1 cellular context compared by ENCODE assay signal in the genomic region with DNA sequence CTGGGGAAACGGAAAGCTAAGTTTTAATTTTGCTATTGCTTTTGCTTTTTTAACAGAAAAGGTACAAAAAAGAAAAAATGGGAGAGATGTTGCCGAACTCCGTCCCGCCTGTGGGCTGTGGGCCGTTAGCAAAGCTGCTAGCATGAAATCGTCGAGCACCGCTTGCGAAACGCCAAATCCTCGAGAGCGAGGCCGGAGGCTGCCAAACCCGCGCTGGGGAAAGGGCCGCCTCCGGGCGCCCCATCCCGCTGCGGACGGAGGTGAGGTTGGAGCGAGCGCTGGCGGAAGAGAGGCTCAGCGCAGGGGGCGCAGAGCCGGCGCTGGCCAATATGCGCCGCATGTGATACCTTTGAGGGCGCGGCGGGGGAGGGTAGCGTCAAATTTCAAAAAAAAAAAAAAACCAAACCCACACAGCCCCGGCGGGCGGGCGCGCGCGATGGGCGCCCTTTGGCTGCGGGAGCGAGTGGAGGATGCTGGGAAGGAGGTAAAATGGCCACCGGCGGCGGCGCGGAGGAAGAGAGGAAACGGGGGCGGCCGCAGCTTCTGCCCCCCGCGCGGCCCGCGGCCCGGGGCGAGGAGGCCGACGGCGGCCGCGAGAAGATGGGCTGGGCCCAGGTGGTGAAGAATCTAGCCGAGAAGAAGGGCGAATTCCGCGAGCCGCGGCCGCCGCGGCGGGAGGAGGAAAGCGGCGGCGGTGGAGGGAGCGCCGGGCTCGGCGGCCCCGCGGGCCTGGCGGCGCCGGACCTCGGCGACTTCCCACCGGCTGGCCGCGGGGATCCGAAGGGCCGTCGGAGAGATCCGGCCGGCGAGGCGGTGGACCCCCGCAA.
TF ChIP-seq lines count a peak whose summit lies in the region.

A gene with protein sequence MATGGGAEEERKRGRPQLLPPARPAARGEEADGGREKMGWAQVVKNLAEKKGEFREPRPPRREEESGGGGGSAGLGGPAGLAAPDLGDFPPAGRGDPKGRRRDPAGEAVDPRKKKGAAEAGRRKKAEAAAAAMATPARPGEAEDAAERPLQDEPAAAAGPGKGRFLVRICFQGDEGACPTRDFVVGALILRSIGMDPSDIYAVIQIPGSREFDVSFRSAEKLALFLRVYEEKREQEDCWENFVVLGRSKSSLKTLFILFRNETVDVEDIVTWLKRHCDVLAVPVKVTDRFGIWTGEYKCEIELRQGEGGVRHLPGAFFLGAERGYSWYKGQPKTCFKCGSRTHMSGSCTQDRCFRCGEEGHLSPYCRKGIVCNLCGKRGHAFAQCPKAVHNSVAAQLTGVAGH (plus strand): TSS at position 473 of the 827 bp plus-strand sequence. CDS start 17 bp downstream, at position 490.

TF ChIP-seq in HepG2, 621 proteins besides CTCF, POLR2A, EP300 and RAD21 (continued from another document and continues in another):
- TF ChIP-seq, protein P1, sequence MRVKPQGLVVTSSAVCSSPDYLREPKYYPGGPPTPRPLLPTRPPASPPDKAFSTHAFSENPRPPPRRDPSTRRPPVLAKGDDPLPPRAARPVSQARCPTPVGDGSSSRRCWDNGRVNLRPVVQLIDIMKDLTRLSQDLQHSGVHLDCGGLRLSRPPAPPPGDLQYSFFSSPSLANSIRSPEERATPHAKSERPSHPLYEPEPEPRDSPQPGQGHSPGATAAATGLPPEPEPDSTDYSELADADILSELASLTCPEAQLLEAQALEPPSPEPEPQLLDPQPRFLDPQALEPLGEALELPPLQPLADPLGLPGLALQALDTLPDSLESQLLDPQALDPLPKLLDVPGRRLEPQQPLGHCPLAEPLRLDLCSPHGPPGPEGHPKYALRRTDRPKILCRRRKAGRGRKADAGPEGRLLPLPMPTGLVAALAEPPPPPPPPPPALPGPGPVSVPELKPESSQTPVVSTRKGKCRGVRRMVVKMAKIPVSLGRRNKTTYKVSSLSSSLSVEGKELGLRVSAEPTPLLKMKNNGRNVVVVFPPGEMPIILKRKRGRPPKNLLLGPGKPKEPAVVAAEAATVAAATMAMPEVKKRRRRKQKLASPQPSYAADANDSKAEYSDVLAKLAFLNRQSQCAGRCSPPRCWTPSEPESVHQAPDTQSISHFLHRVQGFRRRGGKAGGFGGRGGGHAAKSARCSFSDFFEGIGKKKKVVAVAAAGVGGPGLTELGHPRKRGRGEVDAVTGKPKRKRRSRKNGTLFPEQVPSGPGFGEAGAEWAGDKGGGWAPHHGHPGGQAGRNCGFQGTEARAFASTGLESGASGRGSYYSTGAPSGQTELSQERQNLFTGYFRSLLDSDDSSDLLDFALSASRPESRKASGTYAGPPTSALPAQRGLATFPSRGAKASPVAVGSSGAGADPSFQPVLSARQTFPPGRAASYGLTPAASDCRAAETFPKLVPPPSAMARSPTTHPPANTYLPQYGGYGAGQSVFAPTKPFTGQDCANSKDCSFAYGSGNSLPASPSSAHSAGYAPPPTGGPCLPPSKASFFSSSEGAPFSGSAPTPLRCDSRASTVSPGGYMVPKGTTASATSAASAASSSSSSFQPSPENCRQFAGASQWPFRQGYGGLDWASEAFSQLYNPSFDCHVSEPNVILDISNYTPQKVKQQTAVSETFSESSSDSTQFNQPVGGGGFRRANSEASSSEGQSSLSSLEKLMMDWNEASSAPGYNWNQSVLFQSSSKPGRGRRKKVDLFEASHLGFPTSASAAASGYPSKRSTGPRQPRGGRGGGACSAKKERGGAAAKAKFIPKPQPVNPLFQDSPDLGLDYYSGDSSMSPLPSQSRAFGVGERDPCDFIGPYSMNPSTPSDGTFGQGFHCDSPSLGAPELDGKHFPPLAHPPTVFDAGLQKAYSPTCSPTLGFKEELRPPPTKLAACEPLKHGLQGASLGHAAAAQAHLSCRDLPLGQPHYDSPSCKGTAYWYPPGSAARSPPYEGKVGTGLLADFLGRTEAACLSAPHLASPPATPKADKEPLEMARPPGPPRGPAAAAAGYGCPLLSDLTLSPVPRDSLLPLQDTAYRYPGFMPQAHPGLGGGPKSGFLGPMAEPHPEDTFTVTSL (CRISPR knock-in tag; IDR thresholded peaks at IDR 0.05; ENCODE audit: borderline replicate concordance) = peak; percentile 93
- TF ChIP-seq ZNF615 (CRISPR knock-in tag; IDR thresholded peaks at IDR 0.05; ENCODE audit: borderline replicate concordance) = peak; percentile 90; the same call in 1 of the 2 replicates
- TF ChIP-seq ZNF354B (CRISPR knock-in tag; IDR thresholded peaks at IDR 0.05) = no peak; the same call in 1 of the 2 replicates
- no peak for TF ChIP-seq MAFK (conservative IDR thresholded peaks at IDR 0.05 in 1 of 2, IDR thresholded peaks at IDR 0.05 in 1 of 2; ENCODE audit: low read length in 2 of 2)
- TF ChIP-seq U2AF2 (IDR thresholded peaks at IDR 0.05; ENCODE audit: low read depth, low read length) = peak; percentile 88; the same call in 1 of the 2 replicates
- TF ChIP-seq, protein P2, sequence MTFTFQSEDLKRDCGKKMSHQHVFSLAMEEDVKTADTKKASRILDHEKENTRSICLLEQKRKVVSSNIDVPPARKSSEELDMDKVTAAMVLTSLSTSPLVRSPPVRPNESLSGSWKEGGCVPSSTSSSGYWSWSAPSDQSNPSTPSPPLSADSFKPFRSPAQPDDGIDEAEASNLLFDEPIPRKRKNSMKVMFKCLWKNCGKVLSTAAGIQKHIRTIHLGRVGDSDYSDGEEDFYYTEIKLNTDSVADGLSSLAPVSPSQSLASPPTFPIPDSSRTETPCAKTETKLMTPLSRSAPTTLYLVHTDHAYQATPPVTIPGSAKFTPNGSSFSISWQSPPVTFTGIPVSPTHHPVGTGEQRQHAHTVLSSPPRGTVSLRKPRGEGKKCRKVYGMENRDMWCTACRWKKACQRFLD (CRISPR knock-in tag; IDR thresholded peaks at IDR 0.05; ENCODE audit: borderline replicate concordance) = peak; percentile 96; the same call in 1 of the 2 replicates
- TF ChIP-seq, protein P3, sequence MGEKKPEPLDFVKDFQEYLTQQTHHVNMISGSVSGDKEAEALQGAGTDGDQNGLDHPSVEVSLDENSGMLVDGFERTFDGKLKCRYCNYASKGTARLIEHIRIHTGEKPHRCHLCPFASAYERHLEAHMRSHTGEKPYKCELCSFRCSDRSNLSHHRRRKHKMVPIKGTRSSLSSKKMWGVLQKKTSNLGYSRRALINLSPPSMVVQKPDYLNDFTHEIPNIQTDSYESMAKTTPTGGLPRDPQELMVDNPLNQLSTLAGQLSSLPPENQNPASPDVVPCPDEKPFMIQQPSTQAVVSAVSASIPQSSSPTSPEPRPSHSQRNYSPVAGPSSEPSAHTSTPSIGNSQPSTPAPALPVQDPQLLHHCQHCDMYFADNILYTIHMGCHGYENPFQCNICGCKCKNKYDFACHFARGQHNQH (CRISPR knock-in tag; IDR thresholded peaks at IDR 0.05) = peak; percentile 100
- TF ChIP-seq, protein P4, sequence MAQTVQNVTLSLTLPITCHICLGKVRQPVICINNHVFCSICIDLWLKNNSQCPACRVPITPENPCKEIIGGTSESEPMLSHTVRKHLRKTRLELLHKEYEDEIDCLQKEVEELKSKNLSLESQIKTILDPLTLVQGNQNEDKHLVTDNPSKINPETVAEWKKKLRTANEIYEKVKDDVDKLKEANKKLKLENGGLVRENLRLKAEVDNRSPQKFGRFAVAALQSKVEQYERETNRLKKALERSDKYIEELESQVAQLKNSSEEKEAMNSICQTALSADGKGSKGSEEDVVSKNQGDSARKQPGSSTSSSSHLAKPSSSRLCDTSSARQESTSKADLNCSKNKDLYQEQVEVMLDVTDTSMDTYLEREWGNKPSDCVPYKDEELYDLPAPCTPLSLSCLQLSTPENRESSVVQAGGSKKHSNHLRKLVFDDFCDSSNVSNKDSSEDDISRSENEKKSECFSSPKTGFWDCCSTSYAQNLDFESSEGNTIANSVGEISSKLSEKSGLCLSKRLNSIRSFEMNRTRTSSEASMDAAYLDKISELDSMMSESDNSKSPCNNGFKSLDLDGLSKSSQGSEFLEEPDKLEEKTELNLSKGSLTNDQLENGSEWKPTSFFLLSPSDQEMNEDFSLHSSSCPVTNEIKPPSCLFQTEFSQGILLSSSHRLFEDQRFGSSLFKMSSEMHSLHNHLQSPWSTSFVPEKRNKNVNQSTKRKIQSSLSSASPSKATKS (CRISPR knock-in tag; IDR thresholded peaks at IDR 0.05) = peak; percentile 98
- peak; percentile 94; the same call in 1 of the 2 replicates for TF ChIP-seq ZNF780A (CRISPR knock-in tag; IDR thresholded peaks at IDR 0.05)
- TF ChIP-seq SPEN (CRISPR knock-in tag; IDR thresholded peaks at IDR 0.05; ENCODE audit: low read depth) = peak; percentile 81; the same call in 1 of the 2 replicates
- TF ChIP-seq TEAD2 (CRISPR knock-in tag; IDR thresholded peaks at IDR 0.05) = peak; percentile 93; the same call in 1 of the 2 replicates
- TF ChIP-seq SNRNP70 (IDR thresholded peaks at IDR 0.05; ENCODE audit: low read depth, low read length) = 0 out of 2 replicates have a peak, but pooled peaks have one; percentile 79
- peak; percentile 87 for TF ChIP-seq ZNF329 (CRISPR knock-in tag; IDR thresholded peaks at IDR 0.05; ENCODE audit: low read depth)
- TF ChIP-seq ZNF670 (CRISPR knock-in tag; IDR thresholded peaks at IDR 0.05; ENCODE audit: borderline replicate concordance) = peak; percentile 100
- TF ChIP-seq, protein P5, sequence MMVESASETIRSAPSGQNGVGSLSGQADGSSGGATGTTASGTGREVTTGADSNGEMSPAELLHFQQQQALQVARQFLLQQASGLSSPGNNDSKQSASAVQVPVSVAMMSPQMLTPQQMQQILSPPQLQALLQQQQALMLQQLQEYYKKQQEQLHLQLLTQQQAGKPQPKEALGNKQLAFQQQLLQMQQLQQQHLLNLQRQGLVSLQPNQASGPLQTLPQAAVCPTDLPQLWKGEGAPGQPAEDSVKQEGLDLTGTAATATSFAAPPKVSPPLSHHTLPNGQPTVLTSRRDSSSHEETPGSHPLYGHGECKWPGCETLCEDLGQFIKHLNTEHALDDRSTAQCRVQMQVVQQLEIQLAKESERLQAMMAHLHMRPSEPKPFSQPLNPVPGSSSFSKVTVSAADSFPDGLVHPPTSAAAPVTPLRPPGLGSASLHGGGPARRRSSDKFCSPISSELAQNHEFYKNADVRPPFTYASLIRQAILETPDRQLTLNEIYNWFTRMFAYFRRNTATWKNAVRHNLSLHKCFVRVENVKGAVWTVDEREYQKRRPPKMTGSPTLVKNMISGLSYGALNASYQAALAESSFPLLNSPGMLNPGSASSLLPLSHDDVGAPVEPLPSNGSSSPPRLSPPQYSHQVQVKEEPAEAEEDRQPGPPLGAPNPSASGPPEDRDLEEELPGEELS (CRISPR knock-in tag; IDR thresholded peaks at IDR 0.05) = peak; percentile 93
- TF ChIP-seq, protein P6, sequence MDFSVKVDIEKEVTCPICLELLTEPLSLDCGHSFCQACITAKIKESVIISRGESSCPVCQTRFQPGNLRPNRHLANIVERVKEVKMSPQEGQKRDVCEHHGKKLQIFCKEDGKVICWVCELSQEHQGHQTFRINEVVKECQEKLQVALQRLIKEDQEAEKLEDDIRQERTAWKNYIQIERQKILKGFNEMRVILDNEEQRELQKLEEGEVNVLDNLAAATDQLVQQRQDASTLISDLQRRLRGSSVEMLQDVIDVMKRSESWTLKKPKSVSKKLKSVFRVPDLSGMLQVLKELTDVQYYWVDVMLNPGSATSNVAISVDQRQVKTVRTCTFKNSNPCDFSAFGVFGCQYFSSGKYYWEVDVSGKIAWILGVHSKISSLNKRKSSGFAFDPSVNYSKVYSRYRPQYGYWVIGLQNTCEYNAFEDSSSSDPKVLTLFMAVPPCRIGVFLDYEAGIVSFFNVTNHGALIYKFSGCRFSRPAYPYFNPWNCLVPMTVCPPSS (IDR thresholded peaks at IDR 0.05) = no peak
- TF ChIP-seq, protein P7, sequence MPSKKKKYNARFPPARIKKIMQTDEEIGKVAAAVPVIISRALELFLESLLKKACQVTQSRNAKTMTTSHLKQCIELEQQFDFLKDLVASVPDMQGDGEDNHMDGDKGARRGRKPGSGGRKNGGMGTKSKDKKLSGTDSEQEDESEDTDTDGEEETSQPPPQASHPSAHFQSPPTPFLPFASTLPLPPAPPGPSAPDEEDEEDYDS (CRISPR knock-in tag; IDR thresholded peaks at IDR 0.05) = peak; percentile 93
- TF ChIP-seq MYNN (CRISPR knock-in tag; IDR thresholded peaks at IDR 0.05; ENCODE audit: low read depth) = peak; percentile 91
- TF ChIP-seq, protein P8, sequence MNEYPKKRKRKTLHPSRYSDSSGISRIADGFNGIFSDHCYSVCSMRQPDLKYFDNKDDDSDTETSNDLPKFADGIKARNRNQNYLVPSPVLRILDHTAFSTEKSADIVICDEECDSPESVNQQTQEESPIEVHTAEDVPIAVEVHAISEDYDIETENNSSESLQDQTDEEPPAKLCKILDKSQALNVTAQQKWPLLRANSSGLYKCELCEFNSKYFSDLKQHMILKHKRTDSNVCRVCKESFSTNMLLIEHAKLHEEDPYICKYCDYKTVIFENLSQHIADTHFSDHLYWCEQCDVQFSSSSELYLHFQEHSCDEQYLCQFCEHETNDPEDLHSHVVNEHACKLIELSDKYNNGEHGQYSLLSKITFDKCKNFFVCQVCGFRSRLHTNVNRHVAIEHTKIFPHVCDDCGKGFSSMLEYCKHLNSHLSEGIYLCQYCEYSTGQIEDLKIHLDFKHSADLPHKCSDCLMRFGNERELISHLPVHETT (CRISPR knock-in tag; conservative IDR thresholded peaks at IDR 0.05) = peak; percentile 94
- TF ChIP-seq, protein P9, sequence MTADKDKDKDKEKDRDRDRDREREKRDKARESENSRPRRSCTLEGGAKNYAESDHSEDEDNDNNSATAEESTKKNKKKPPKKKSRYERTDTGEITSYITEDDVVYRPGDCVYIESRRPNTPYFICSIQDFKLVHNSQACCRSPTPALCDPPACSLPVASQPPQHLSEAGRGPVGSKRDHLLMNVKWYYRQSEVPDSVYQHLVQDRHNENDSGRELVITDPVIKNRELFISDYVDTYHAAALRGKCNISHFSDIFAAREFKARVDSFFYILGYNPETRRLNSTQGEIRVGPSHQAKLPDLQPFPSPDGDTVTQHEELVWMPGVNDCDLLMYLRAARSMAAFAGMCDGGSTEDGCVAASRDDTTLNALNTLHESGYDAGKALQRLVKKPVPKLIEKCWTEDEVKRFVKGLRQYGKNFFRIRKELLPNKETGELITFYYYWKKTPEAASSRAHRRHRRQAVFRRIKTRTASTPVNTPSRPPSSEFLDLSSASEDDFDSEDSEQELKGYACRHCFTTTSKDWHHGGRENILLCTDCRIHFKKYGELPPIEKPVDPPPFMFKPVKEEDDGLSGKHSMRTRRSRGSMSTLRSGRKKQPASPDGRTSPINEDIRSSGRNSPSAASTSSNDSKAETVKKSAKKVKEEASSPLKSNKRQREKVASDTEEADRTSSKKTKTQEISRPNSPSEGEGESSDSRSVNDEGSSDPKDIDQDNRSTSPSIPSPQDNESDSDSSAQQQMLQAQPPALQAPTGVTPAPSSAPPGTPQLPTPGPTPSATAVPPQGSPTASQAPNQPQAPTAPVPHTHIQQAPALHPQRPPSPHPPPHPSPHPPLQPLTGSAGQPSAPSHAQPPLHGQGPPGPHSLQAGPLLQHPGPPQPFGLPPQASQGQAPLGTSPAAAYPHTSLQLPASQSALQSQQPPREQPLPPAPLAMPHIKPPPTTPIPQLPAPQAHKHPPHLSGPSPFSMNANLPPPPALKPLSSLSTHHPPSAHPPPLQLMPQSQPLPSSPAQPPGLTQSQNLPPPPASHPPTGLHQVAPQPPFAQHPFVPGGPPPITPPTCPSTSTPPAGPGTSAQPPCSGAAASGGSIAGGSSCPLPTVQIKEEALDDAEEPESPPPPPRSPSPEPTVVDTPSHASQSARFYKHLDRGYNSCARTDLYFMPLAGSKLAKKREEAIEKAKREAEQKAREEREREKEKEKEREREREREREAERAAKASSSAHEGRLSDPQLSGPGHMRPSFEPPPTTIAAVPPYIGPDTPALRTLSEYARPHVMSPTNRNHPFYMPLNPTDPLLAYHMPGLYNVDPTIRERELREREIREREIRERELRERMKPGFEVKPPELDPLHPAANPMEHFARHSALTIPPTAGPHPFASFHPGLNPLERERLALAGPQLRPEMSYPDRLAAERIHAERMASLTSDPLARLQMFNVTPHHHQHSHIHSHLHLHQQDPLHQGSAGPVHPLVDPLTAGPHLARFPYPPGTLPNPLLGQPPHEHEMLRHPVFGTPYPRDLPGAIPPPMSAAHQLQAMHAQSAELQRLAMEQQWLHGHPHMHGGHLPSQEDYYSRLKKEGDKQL (CRISPR knock-in tag; IDR thresholded peaks at IDR 0.05; ENCODE audit: low read depth) = peak; percentile 80; the same call in 1 of the 2 replicates
- no peak for TF ChIP-seq ZFP62 (CRISPR knock-in tag; IDR thresholded peaks at IDR 0.05)
- TF ChIP-seq POLR2AphosphoS5 (IDR thresholded peaks at IDR 0.05; ENCODE audit: low read depth, low read length) = peak; percentile 94
- TF ChIP-seq IKZF4 (CRISPR knock-in tag; IDR thresholded peaks at IDR 0.05; ENCODE audit: borderline replicate concordance, low read depth, not compliant biosample characterization) = peak; percentile 93
